In the genomic region with DNA sequence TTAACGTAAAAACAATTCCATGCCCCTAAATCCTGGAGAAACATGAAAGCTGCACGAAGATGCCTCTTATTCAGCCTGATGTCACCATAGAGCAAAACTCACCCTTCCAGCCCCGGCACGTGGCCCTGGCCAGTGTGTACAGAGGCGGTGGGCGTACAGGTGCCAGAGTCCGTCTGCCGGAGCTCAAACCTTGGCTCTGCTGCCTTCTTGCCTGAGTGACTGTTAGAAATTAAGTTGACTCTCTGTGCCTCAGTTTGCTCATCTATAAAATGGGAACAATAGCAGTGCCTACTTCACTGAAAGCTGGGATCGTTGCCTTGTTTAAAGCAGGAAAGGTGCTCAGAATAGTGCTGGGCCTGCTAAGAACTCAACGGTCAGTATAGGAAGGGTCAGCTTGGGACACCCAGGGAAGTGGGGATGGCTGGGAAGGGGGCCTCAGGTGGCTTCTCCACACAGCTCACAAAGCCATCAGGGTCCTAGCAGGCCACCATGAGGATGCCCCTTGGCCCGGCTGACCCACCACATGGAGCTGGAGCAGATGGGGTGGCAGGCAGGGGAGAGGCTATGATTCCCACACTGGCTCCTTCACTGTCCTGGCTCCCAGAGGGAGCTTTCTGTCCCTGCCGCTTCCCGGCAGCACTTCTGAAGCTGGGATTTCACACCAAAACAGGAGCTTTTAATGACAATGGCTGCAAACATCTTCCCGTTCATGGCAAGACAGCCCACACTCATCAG, we compare ENCODE assay signal across 27 cellular contexts.
DNase-seq lines count a peak whose midpoint lies in the region; ATAC-seq, FAIRE-seq and TF ChIP-seq lines count a peak whose summit lies in the region.
"Had no signal": no experiment of that assay in that cellular context is flagged by ENCODE, and none has a peak within 500 bp of the region (broad histone marks: within the 10 kb centered on the region; RNA-seq: fewer than 3 reads in every experiment).

No MANE protein-coding gene starts in this region.

- H3K79me2 ChIP-seq in K562 (ENCODE audit: control insufficient read depth, insufficient read depth, low read length) (no peaks in the 10 kb centered on the region), neural progenitor cell (ENCODE audit: low read depth) (no peaks in the 10 kb centered on the region)

- CTCF ChIA-PET in K562 (lab: Yijun Ruan, JAX; ENCODE audit: low intra/inter-chr PET ratio) = no interaction called here

- H3K4me2 ChIP-seq in K562 (ENCODE audit: insufficient read depth, low read length) = no peak overlapping the region
- no peak overlapping the region for H3K4me2 ChIP-seq in neural progenitor cell
- H3K4me2 ChIP-seq: A549 had no signal

- H3K27ac Mint-ChIP-seq in endodermal cell (no peak overlapping the region), neural progenitor cell (peak overlapping the region; percentile 75)
- H3K27ac Mint-ChIP-seq: CD4-positive, alpha-beta T cell had no signal

- TF ChIP-seq CTCF in K562 (IDR thresholded peaks at IDR 0.05 in 2 of 3, conservative IDR thresholded peaks at IDR 0.05 in 1 of 3; ENCODE audit: insufficient read depth in 2 of 3, low read depth in 1 of 3, low read length in 3 of 3) (no peak), endodermal cell (conservative IDR thresholded peaks at IDR 0.05) (no peak), neural progenitor cell (IDR thresholded peaks at IDR 0.05) (no peak), spleen (IDR thresholded peaks at IDR 0.05 in 8 of 11, conservative IDR thresholded peaks at IDR 0.05 in 3 of 11) (no peak)

- H3K4me1 Mint-ChIP-seq in endodermal cell (no peaks in the 10 kb centered on the region), neural progenitor cell (peaks cover 44% of the 10 kb centered on the region)

- H3K9me3 Mint-ChIP-seq in endodermal cell (peaks cover under 1% of the 10 kb centered on the region), neural progenitor cell (no peaks in the 10 kb centered on the region)
- H3K9me3 Mint-ChIP-seq: CD4-positive, alpha-beta T cell had no signal

- H3K27me3 ChIP-seq in K562 (ENCODE audit: control insufficient read depth in 2 of 2, insufficient read depth in 2 of 2, low read length in 2 of 2) = peaks cover 52 to 80% of the 10 kb centered on the region in 2 experiments
- H3K27me3 ChIP-seq in endodermal cell (ENCODE audit: control insufficient read depth, insufficient read depth, low read length, poor library complexity, severe bottlenecking) = no peaks in the 10 kb centered on the region
- H3K27me3 ChIP-seq in neural progenitor cell = no peaks in the 10 kb centered on the region
- H3K27me3 ChIP-seq in spleen (replicated peaks in 1 of 7) = peaks cover 0 to 26% (median 0%) of the 10 kb centered on the region in 7 donors

- H3K27ac ChIP-seq in K562 (ENCODE audit: extremely low read depth, low read depth, low read length) (no peak overlapping the region), endodermal cell (ENCODE audit: low read depth, low read length) (no peak overlapping the region), neural progenitor cell (no peak overlapping the region), spleen (no peak overlapping the region)
- H3K27ac ChIP-seq: A549; BLaER1 treated with 17β-estradiol and CSF1 and Interleukin-3, amounts not matched to agents 10 nM and 100 nM had no signal

- no peaks in the 10 kb centered on the region for H3K36me3 ChIP-seq in K562 (ENCODE audit: control insufficient read depth, insufficient read depth, low read length)
- no peaks in the 10 kb centered on the region for H3K36me3 ChIP-seq in endodermal cell (ENCODE audit: control insufficient read depth, insufficient read depth, low read length)
- H3K36me3 ChIP-seq in neural progenitor cell = no peaks in the 10 kb centered on the region
- no peaks in the 10 kb centered on the region for H3K36me3 ChIP-seq in spleen
- H3K36me3 ChIP-seq: BLaER1 treated with 17β-estradiol and CSF1 and Interleukin-3, amounts not matched to agents 10 nM and 100 nM had no signal

- no peak for FAIRE-seq in K562 (lab: Jason Lieb, UNC)
- FAIRE-seq in GM12891 (lab: Jason Lieb, UNC) = no peak
- FAIRE-seq: A549, GM12878 had no signal

- H3K27me3 Mint-ChIP-seq in endodermal cell (ENCODE audit: insufficient read depth) (no peaks in the 10 kb centered on the region), neural progenitor cell (ENCODE audit: insufficient read depth, low read depth) (peaks cover 12% of the 10 kb centered on the region)

- no peaks in the 10 kb centered on the region for H3K9me1 ChIP-seq in K562 (ENCODE audit: control insufficient read depth, insufficient read depth, low read length)

- ATAC-seq in K562 = no peak
- ATAC-seq: A549, GM12878 had no signal

- H4K20me1 ChIP-seq in K562 (replicated peaks; ENCODE audit: control insufficient read depth, insufficient read depth, low read length) = peaks cover 6% of the 10 kb centered on the region; the same call in 1 of the 2 replicates
- no peaks in the 10 kb centered on the region for H4K20me1 ChIP-seq in neural progenitor cell (ENCODE audit: low read depth)

- H2AFZ ChIP-seq in K562 (ENCODE audit: low read depth, low read length) = no peak overlapping the region
- no peak overlapping the region for H2AFZ ChIP-seq in neural progenitor cell (replicated peaks)

- in situ Hi-C loops in K562 (cut with MboI) = no loop called here

- no peaks in the 10 kb centered on the region for H3K36me3 Mint-ChIP-seq in endodermal cell (ENCODE audit: low read depth)
- H3K36me3 Mint-ChIP-seq in neural progenitor cell = no peaks in the 10 kb centered on the region

- no peak overlapping the region for H3K9ac ChIP-seq in K562 (ENCODE audit: insufficient read depth in 1 of 2, low read depth in 2 of 2, low read length in 2 of 2)
- H3K9ac ChIP-seq in endodermal cell (ENCODE audit: extremely low read depth, low read length, poor library complexity, severe bottlenecking) = no peak overlapping the region
- no peak overlapping the region for H3K9ac ChIP-seq in neural progenitor cell

- intact Hi-C loops in K562 (cut with micrococcal nuclease) (loop anchor here (10.0 kb wide), 1 partner anchor 80 kb away; no protein-coding TSS in a partner anchor), spleen (cut with DNase I; ENCODE audit: low total_unique reads) (no loop called here)

- peaks cover 0 to 4% of the 10 kb centered on the region in 2 experiments; a peak in 2 of 5 replicates for H3K4me1 ChIP-seq in K562 (replicated peaks in 1 of 2; ENCODE audit: control insufficient read depth in 2 of 2, insufficient read depth in 2 of 2, low read length in 2 of 2)
- peaks cover 4% of the 10 kb centered on the region for H3K4me1 ChIP-seq in endodermal cell (ENCODE audit: control insufficient read depth, insufficient read depth, low read length)
- H3K4me1 ChIP-seq in neural progenitor cell = peaks cover 14% of the 10 kb centered on the region
- H3K4me1 ChIP-seq in spleen = no peaks in the 10 kb centered on the region
- H3K4me1 ChIP-seq: A549 had no signal

- 5% methylated on average over 14 of the region's 14 CpGs for WGBS in K562 (ENCODE audit: insufficient coverage, low coverage, missing lambda C conversion rate)
- 81 to 84% methylated on average over 13 to 14 of the region's 14 CpGs for WGBS in endodermal cell (ENCODE audit: insufficient coverage in 1 of 2, insufficient read length in 1 of 2), 2 experiments
- WGBS in spleen, 5 donors = 86 to 91% (median 88%) methylated on average over 10 to 14 of the region's 14 CpGs

- no peak for TF ChIP-seq RAD21 in K562 (CRISPR knock-in tag; conservative IDR thresholded peaks at IDR 0.05 in 1 of 2, IDR thresholded peaks at IDR 0.05 in 1 of 2)

- H3K4me3 ChIP-seq in K562 (no peak overlapping the region), endodermal cell (ENCODE audit: low read length) (no peak overlapping the region), neural progenitor cell (no peak overlapping the region), spleen (no peak overlapping the region)
- H3K4me3 ChIP-seq: A549; BLaER1 treated with 17β-estradiol and CSF1 and Interleukin-3, amounts not matched to agents 10 nM and 100 nM; GM12878 had no signal

- no peaks in the 10 kb centered on the region for H3F3A ChIP-seq in neural progenitor cell (ENCODE audit: low read depth)

- POLR2A ChIA-PET in K562 (lab: Yijun Ruan, JAX) = interaction anchor here (0.7 to 0.9 kb wide), 2 partner anchors 14 to 1036 kb away, joined by 3 read pairs; no protein-coding TSS in a partner anchor

- no TSS peak for BruUV-seq in K562 (replicated peaks; lab: Mats Ljungman, UMichigan)

- DNase-seq in K562 (ENCODE audit: extremely low read depth in 1 of 4, low spot score in 3 of 4) = no peak
- DNase-seq in endodermal cell = peak; percentile 46
- no peak for DNase-seq in neural progenitor cell (ENCODE audit: low spot score)
- DNase-seq in spleen = peak; percentile 54
- no peak for DNase-seq in GM12891 (ENCODE audit: insufficient read length, low spot score)
- no peak for DNase-seq in NCI-H187 treated with DMSO at 0.1 percent for 48 hours (lab: John Stamatoyannopoulos, UW)
- DNase-seq in NOMO-1 treated with DMSO at 0.1 percent for 48 hours (lab: John Stamatoyannopoulos, UW; ENCODE audit: unreplicated experiment) = no peak
- DNase-seq: AML-193; COR-L47; DMS53; EL; GDM1; GOT3; HCEC 1CT; KBM-7; MV-4-11; NCI-H2029 treated with DMSO at 0.1 percent for 48 hours; NCI-H446 treated with DMSO at 0.1 percent for 48 hours; NCI-H526; NCI-H82; NK-92 treated with Interleukin-12 subunit alpha and Interleukin-12 subunit beta, amount 100 ng/mL, for 24 hours; RPMI8226; SHP77 treated with DMSO at 0.1 percent for 48 hours had no signal

- no peak overlapping the region for H3K4me3 Mint-ChIP-seq in endodermal cell
- H3K4me3 Mint-ChIP-seq in neural progenitor cell = peak overlapping the region; percentile 13
- H3K4me3 Mint-ChIP-seq: CD4-positive, alpha-beta T cell had no signal

- no peak for TF ChIP-seq EP300 in K562 (IDR thresholded peaks at IDR 0.05; ENCODE audit: low read length)

- no peaks in the 10 kb centered on the region for H3K9me3 ChIP-seq in K562 (replicated peaks; ENCODE audit: control insufficient read depth, insufficient read depth, low read depth, low read length)
- peaks cover 5% of the 10 kb centered on the region for H3K9me3 ChIP-seq in endodermal cell (ENCODE audit: control insufficient read depth, low read length)
- H3K9me3 ChIP-seq in neural progenitor cell (ENCODE audit: low read depth) = no peaks in the 10 kb centered on the region
- peaks cover 0 to 5% (median 0%) of the 10 kb centered on the region in 8 donors for H3K9me3 ChIP-seq in spleen
- H3K9me3 ChIP-seq: A549 had no signal

- TF ChIP-seq POLR2A in K562 (conservative IDR thresholded peaks at IDR 0.05) (no peak), spleen (IDR thresholded peaks at IDR 0.05) (no peak), GM12891 (IDR thresholded peaks at IDR 0.05; ENCODE audit: low read depth, low read length) (no peak)

TF ChIP-seq in K562, 482 proteins besides CTCF, POLR2A, EP300 and RAD21 (continues in another document):
- no peak for TF ChIP-seq PHF20 (IDR thresholded peaks at IDR 0.05; ENCODE audit: partially characterized antibody)
- peak; percentile 50; the same call in 1 of the 2 replicates for TF ChIP-seq ADNP (tag; IDR thresholded peaks at IDR 0.05)
- 0 out of 2 replicates have a peak, but pooled peaks have one; percentile 40 for TF ChIP-seq SMARCA5 (IDR thresholded peaks at IDR 0.05)

TF ChIP-seq in GM12891, 5 proteins besides CTCF, POLR2A, EP300 and RAD21 (continues in another document):
- TF ChIP-seq POLR2AphosphoS5 (IDR thresholded peaks at IDR 0.05; ENCODE audit: low read depth, low read length) (no peak), PAX5 (IDR thresholded peaks at IDR 0.05; ENCODE audit: insufficient read depth, low read length, severe bottlenecking) (no peak), POU2F2 (IDR thresholded peaks at IDR 0.05; ENCODE audit: low read depth, low read length) (no peak)

Comparison
In these comparisons a context has a peak if more than half of its experiments do, and no peak if none do; other contexts are left out.
1. DNase-seq: peak in endodermal cell (single experiment) and spleen (single experiment); none in K562 (0 of 4), neural progenitor cell (single experiment), GM12891 (single experiment), NCI-H187 treated with DMSO at 0.1 percent for 48 hours (single experiment) and NOMO-1 treated with DMSO at 0.1 percent for 48 hours (single experiment).